8 cellular contexts compared by ENCODE assay signal in genomic region chr15:82951472-82952155, GRCh38. TPM values are rescaled to one million over a fixed set of nuclear protein-coding genes. Genes with fewer than 3 reads are reported as not detected.
A peak's percentile ranks its signal among the peaks of the same experiment; 100 is the strongest.
DNase-seq lines count a peak whose midpoint lies in the region; ATAC-seq and TF ChIP-seq lines count a peak whose summit lies in the region.

No MANE protein-coding gene starts in this region.

- no peaks in the 10 kb centered on the region for H3K79me2 ChIP-seq in smooth muscle cell (ENCODE audit: low read depth)

- peak overlapping the region; percentile 86 for H2AFZ ChIP-seq in smooth muscle cell (ENCODE audit: low read depth)

- no peaks in the 10 kb centered on the region for H4K20me1 ChIP-seq in smooth muscle cell (ENCODE audit: low read depth)

- H3K9me3 ChIP-seq in SJCRH30 (replicated peaks) (no peaks in the 10 kb centered on the region), right cardiac atrium (ENCODE audit: control insufficient read depth, low read length) (no peaks in the 10 kb centered on the region), smooth muscle cell (replicated peaks; ENCODE audit: low read depth) (no peaks in the 10 kb centered on the region)

- peak overlapping the region; percentile 64 for H3K4me3 ChIP-seq in SJCRH30
- peak overlapping the region; percentile 97 for H3K4me3 ChIP-seq in right cardiac atrium (ENCODE audit: low read length)
- H3K4me3 ChIP-seq in smooth muscle cell: peak overlapping the region; percentile 67

- H3K9ac ChIP-seq in smooth muscle cell (ENCODE audit: low read depth): no peak overlapping the region

- no peak for ATAC-seq in right cardiac atrium
- no peak for ATAC-seq in HG02938 (IDR thresholded peaks at IDR 0.05; ENCODE audit: unreplicated experiment)

- no peaks in the 10 kb centered on the region for H3F3A ChIP-seq in smooth muscle cell (ENCODE audit: low read depth)

- H3K4me1 ChIP-seq in SJCRH30 (no peaks in the 10 kb centered on the region), right cardiac atrium (ENCODE audit: control insufficient read depth, insufficient read depth, low read length) (no peaks in the 10 kb centered on the region), smooth muscle cell (ENCODE audit: low read depth) (no peaks in the 10 kb centered on the region)

- H3K27ac ChIP-seq in SJCRH30 (no peak overlapping the region), right cardiac atrium (ENCODE audit: low read length) (no peak overlapping the region), smooth muscle cell (ENCODE audit: low read depth) (no peak overlapping the region)

- intact Hi-C loops in right cardiac atrium (cut with DNase I): no loop called here

- H3K36me3 ChIP-seq in SJCRH30 (no peaks in the 10 kb centered on the region), smooth muscle cell (ENCODE audit: low read depth) (no peaks in the 10 kb centered on the region)

- H3K4me2 ChIP-seq in smooth muscle cell: peak overlapping the region; percentile 97

- 63% methylated on average over 13 of the region's 13 CpGs for WGBS in right cardiac atrium
- 62% methylated on average over 13 of the region's 13 CpGs for WGBS in smooth muscle cell (ENCODE audit: low lambda C conversion rate)

- no peak for TF ChIP-seq CTCF in smooth muscle cell (IDR thresholded peaks at IDR 0.05; ENCODE audit: borderline replicate concordance, insufficient read depth, poor library complexity, severe bottlenecking)

- peaks cover 4% of the 10 kb centered on the region for H3K27me3 ChIP-seq in SJCRH30
- H3K27me3 ChIP-seq in right cardiac atrium (ENCODE audit: control insufficient read depth, insufficient read depth): no peaks in the 10 kb centered on the region
- H3K27me3 ChIP-seq in smooth muscle cell (ENCODE audit: low read depth): peaks cover 34% of the 10 kb centered on the region

- DNase-seq in NCI-H1436 treated with DMSO at 0.1 percent for 48 hours (lab: John Stamatoyannopoulos, UW) (peak; percentile 12), NCI-H1436 (lab: John Stamatoyannopoulos, UW) (no peak), SJCRH30 (no peak), right cardiac atrium (no peak), smooth muscle cell (lab: John Stamatoyannopoulos, UW; ENCODE audit: unreplicated experiment) (no peak), T-helper 9 cell (no peak)
- no peak for DNase-seq in activated CD4-positive, alpha-beta T cell treated with anti-CD3 and anti-CD28 coated beads, Interleukin-2, amount 50 U/mL, for 4 hours

RNA-seq across cellular contexts. Expression of gene HOMER2, which starts 0.9 kb away (rescaled TPM):
- 6.8 and 7.3 TPM in 2 replicates for total RNA-seq in SJCRH30 (2014; rRNA removed; shearing (Covaris generic))
- 10 to 100 TPM; 15.0 to 24.4 (median 19.1) TPM for total RNA-seq in right cardiac atrium
- polyA plus RNA-seq in right cardiac atrium: 12.1 TPM
- 16.7 and 18.8 TPM in 2 replicates for total RNA-seq in smooth muscle cell
- 3.1 and 9.9 TPM in 2 replicates for polyA plus RNA-seq in smooth muscle cell

RNA-seq across cellular contexts. Expression of gene RAMAC, which starts 34.4 kb away (rescaled TPM):
- 44.0 and 48.4 TPM in 2 replicates for total RNA-seq in SJCRH30 (2014; rRNA removed; shearing (Covaris generic))
- 10 to 100 TPM; 13.3 to 15.0 (median 13.6) TPM for total RNA-seq in right cardiac atrium
- 16.4 TPM for polyA plus RNA-seq in right cardiac atrium
- total RNA-seq in smooth muscle cell: 45.6 and 56.6 TPM in 2 replicates
- polyA plus RNA-seq in smooth muscle cell: 59.2 and 61.1 TPM in 2 replicates

RNA-seq across cellular contexts. Expression of gene C15orf40, which starts 59.8 kb away (rescaled TPM):
- total RNA-seq in SJCRH30 (2014; rRNA removed; shearing (Covaris generic)): 11.2 and 12.3 TPM in 2 replicates
- total RNA-seq in right cardiac atrium (10 to 100 TPM; 11.0 to 16.0 (median 13.2) TPM), smooth muscle cell (4.2 and 14.3 TPM in 2 replicates)
- polyA plus RNA-seq in right cardiac atrium (12.7 TPM), smooth muscle cell (19.3 and 29.0 TPM in 2 replicates)
